In the genomic region with DNA sequence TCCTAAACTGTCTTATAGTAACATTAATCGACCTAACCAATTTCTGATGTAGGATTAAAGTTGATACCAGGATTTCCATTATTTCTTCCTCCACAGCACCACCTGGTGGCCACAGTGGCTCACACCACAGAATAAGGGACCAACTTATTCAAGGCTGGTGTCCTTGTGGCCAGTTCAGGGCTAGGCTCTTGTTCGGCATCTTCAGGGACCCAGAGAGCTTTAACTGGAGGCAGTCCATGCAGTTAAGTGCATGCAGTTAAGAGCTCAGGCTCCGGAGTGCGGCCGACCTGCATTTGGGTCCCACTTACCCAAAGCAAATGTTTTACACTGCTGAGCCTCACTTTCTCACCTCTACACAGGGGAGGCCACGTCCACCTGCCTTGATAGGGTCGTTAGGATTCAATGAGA, we compare ENCODE assay signal across 9 cellular contexts. TPM values are rescaled to one million over a fixed set of nuclear protein-coding genes. Genes with fewer than 3 reads are reported as not detected.
DNase-seq lines count a peak whose midpoint lies in the region; ATAC-seq and TF ChIP-seq lines count a peak whose summit lies in the region.
"Had no signal": no experiment of that assay in that cellular context is flagged by ENCODE, and none has a peak within 500 bp of the region (broad histone marks: within the 10 kb centered on the region; RNA-seq: fewer than 3 reads in every experiment).

No MANE protein-coding gene starts in this region.

- peaks cover 5 to 23% (median 12%) of the 10 kb centered on the region in 4 donors for H3K4me1 ChIP-seq in esophagus muscularis mucosa

- peaks cover 14 to 28% (median 23%) of the 10 kb centered on the region in 4 donors for H3K4me1 Mint-ChIP-seq in naive thymus-derived CD8-positive, alpha-beta T cell
- H3K4me1 Mint-ChIP-seq in stimulated activated naive B cell treated with anti-CD40 and anti-IgM and Interleukin-4, amounts not matched to agents 10 μg/mL and 1 μg/mL and 100 μg/mL, for 72 hours = peaks cover 17 to 30% of the 10 kb centered on the region in 2 donors

- peak overlapping the region in 9 of 10 donors; percentile 28 to 85 (median 71) for H3K27ac Mint-ChIP-seq in naive thymus-derived CD8-positive, alpha-beta T cell
- peak overlapping the region; percentile 53 for H3K27ac Mint-ChIP-seq in stimulated activated naive B cell treated with anti-CD40 and anti-IgM and Interleukin-4, amounts not matched to agents 10 μg/mL and 1 μg/mL and 100 μg/mL, for 72 hours
- H3K27ac Mint-ChIP-seq: dendritic cell treated with granulocyte-macrophage colony-stimulating factor and Interleukin-4, amounts not matched to agents 40 ng/mL and 50 ng/mL, for 4 days had no signal

- peak overlapping the region in 1 of 10 donors; percentile 5 for H3K4me3 Mint-ChIP-seq in naive thymus-derived CD8-positive, alpha-beta T cell
- H3K4me3 Mint-ChIP-seq in stimulated activated naive B cell treated with anti-CD40 and anti-IgM and Interleukin-4, amounts not matched to agents 10 μg/mL and 1 μg/mL and 100 μg/mL, for 72 hours = no peak overlapping the region
- H3K4me3 Mint-ChIP-seq: dendritic cell treated with granulocyte-macrophage colony-stimulating factor and Interleukin-4, amounts not matched to agents 40 ng/mL and 50 ng/mL, for 4 days had no signal

- ATAC-seq in naive thymus-derived CD8-positive, alpha-beta T cell = peak; percentile 77 to 78
- peak; percentile 80 to 81 for ATAC-seq in stimulated activated naive B cell treated with anti-CD40 and anti-IgM and Interleukin-4, amounts not matched to agents 10 μg/mL and 1 μg/mL and 100 μg/mL, for 72 hours (replicated peaks)
- ATAC-seq in GM19035 (IDR thresholded peaks at IDR 0.05; ENCODE audit: unreplicated experiment) = no peak

- H3K4me3 ChIP-seq in esophagus muscularis mucosa = no peak overlapping the region

- H3K9me3 ChIP-seq in esophagus muscularis mucosa = no peaks in the 10 kb centered on the region

- no peaks in the 10 kb centered on the region for H3K27me3 Mint-ChIP-seq in naive thymus-derived CD8-positive, alpha-beta T cell
- H3K27me3 Mint-ChIP-seq in stimulated activated naive B cell treated with anti-CD40 and anti-IgM and Interleukin-4, amounts not matched to agents 10 μg/mL and 1 μg/mL and 100 μg/mL, for 72 hours = no peaks in the 10 kb centered on the region
- H3K27me3 Mint-ChIP-seq: dendritic cell treated with granulocyte-macrophage colony-stimulating factor and Interleukin-4, amounts not matched to agents 40 ng/mL and 50 ng/mL, for 4 days had no signal

- intact Hi-C loops in esophagus muscularis mucosa (cut with DNase I) = loop anchor here (2.0 to 10.0 kb wide), 3 partner anchors 108 to 389 kb away; a partner anchor contains a TSS

- POLR2A ChIA-PET in naive thymus-derived CD8-positive, alpha-beta T cell (lab: Charles Lee) = interaction anchor here (0.8 to 2.0 kb wide), 3 partner anchors 12 to 132 kb away, joined by 4 to 6 read pairs (median 4); a partner anchor contains a TSS

- no peak for TF ChIP-seq EP300 in esophagus muscularis mucosa (IDR thresholded peaks at IDR 0.05)

- no peaks in the 10 kb centered on the region for H3K9me3 Mint-ChIP-seq in naive thymus-derived CD8-positive, alpha-beta T cell
- H3K9me3 Mint-ChIP-seq in stimulated activated naive B cell treated with anti-CD40 and anti-IgM and Interleukin-4, amounts not matched to agents 10 μg/mL and 1 μg/mL and 100 μg/mL, for 72 hours = peaks cover 0 to 1% of the 10 kb centered on the region in 2 donors
- H3K9me3 Mint-ChIP-seq: dendritic cell treated with granulocyte-macrophage colony-stimulating factor and Interleukin-4, amounts not matched to agents 40 ng/mL and 50 ng/mL, for 4 days had no signal

- peak; percentile 68 for DNase-seq in DMS114 treated with DMSO at 0.1 percent for 48 hours (lab: John Stamatoyannopoulos, UW; ENCODE audit: unreplicated experiment)
- peak; percentile 92 for DNase-seq in HuH-7 (ENCODE audit: low spot score)
- peak; percentile 82 for DNase-seq in OCI-M1 (lab: John Stamatoyannopoulos, UW)
- DNase-seq in activated T-cell treated with anti-CD3 and anti-CD28 coated beads for 4 hours = peak; percentile 87
- no peak for DNase-seq in esophagus muscularis mucosa (ENCODE audit: extremely low spot score)
- peak; percentile 54 to 86 (median 73) for DNase-seq in naive thymus-derived CD8-positive, alpha-beta T cell
- peak; percentile 37 for DNase-seq in stimulated activated naive B cell treated with anti-CD40 and anti-IgM and Interleukin-4, amounts not matched to agents 10 μg/mL and 1 μg/mL and 100 μg/mL, for 72 hours

- peaks cover 0 to 16% (median 6%) of the 10 kb centered on the region in 4 donors for H3K36me3 ChIP-seq in esophagus muscularis mucosa

- TF ChIP-seq CTCF in esophagus muscularis mucosa (IDR thresholded peaks at IDR 0.05) = peak; percentile 81 to 88 (median 83)

- H3K36me3 Mint-ChIP-seq in naive thymus-derived CD8-positive, alpha-beta T cell = peaks cover 16 to 99% (median 28%) of the 10 kb centered on the region in 3 donors
- H3K36me3 Mint-ChIP-seq in stimulated activated naive B cell treated with anti-CD40 and anti-IgM and Interleukin-4, amounts not matched to agents 10 μg/mL and 1 μg/mL and 100 μg/mL, for 72 hours = peaks cover 48 to 71% of the 10 kb centered on the region in 2 donors

- H3K27ac ChIP-seq in esophagus muscularis mucosa (replicated peaks in 1 of 4) = no peak overlapping the region

- no peak for TF ChIP-seq POLR2A in esophagus muscularis mucosa (IDR thresholded peaks at IDR 0.05; ENCODE audit: low read depth)

- 45% methylated on average over 7 of the region's 7 CpGs for WGBS in esophagus muscularis mucosa

- no peaks in the 10 kb centered on the region for H3K27me3 ChIP-seq in esophagus muscularis mucosa

RNA-seq across cellular contexts. Expression of a gene that starts 42.0 kb away (rescaled TPM):
- 1 to 10 TPM; 1.3 to 9.1 (median 5.4) TPM for total RNA-seq in esophagus muscularis mucosa
- total RNA-seq in naive thymus-derived CD8-positive, alpha-beta T cell = under 1 TPM; 0.60 to 0.73 TPM
- 1 to 10 TPM in 1 of 3 donors, under 1 TPM in 2; 0.15 to 7.9 (median 0.82) TPM for polyA plus RNA-seq in naive thymus-derived CD8-positive, alpha-beta T cell
